8 cellular contexts compared by ENCODE assay signal in the genomic region with DNA sequence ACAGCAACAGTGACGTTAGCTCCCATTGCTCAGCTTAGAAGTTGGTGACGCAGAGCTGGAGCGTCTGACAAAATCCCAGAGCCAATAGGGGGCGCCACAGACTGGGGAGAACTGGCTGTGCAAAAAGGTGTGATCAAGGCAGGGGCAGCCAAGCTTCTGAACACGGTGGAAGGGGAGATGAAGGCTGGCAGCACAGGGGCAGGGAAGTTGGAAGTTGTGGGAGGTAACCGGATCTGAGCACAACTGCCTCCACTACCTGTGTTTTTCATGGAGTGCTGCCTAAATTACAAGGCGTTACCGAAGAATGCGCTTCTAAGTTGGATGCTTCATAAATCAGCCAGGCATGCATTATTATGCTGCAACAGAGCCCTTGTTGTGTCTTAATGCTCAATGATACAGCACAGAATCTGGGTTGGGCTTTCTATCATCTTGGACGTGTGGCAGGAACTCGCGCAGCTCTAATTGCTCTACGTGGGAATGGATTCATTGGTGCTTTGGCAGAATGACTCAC.
DNase-seq lines count a peak whose midpoint lies in the region; ATAC-seq and TF ChIP-seq lines count a peak whose summit lies in the region.

No MANE protein-coding gene starts in this region.

- BruUV-seq in Calu3 (replicated peaks; lab: Mats Ljungman, UMichigan): no TSS peak

- H3K27me3 Mint-ChIP-seq in Calu3 (ENCODE audit: unreplicated experiment): no peaks in the 10 kb centered on the region

- H3K4me1 Mint-ChIP-seq in Calu3 (ENCODE audit: low read depth, unreplicated experiment): no peaks in the 10 kb centered on the region

- H3K9me3 ChIP-seq in psoas muscle: no peaks in the 10 kb centered on the region

- H3K4me1 ChIP-seq in psoas muscle: no peaks in the 10 kb centered on the region

- ATAC-seq in GM21515 (IDR thresholded peaks at IDR 0.05; ENCODE audit: unreplicated experiment) (no peak), HG02973 (IDR thresholded peaks at IDR 0.05; ENCODE audit: unreplicated experiment) (no peak), psoas muscle (no peak)

- CTCF ChIA-PET in Calu3 (lab: Charles Lee): no interaction called here

- intact Hi-C loops in Calu3 (cut with micrococcal nuclease; ENCODE audit: unreplicated experiment) (no loop called here), psoas muscle (cut with DNase I) (no loop called here)

- DNase-seq in Calu3 (peak; percentile 40), HK-2 (ENCODE audit: unreplicated experiment) (peak; percentile 49), UCSD-AML1 (lab: John Stamatoyannopoulos, UW; ENCODE audit: unreplicated experiment) (peak; percentile 72), iPS-NIHi11 (ENCODE audit: low spot score) (peak; percentile 70), hepatic stellate cell (ENCODE audit: low spot score) (no peak), psoas muscle (no peak)

- 66 to 75% (median 67%) methylated on average over 13 of the region's 13 CpGs for WGBS in psoas muscle, 3 donors

- H3K9me3 Mint-ChIP-seq in Calu3 (ENCODE audit: low read depth, unreplicated experiment): no peaks in the 10 kb centered on the region

- TF ChIP-seq CTCF in Calu3 (IDR thresholded peaks at IDR 0.05; ENCODE audit: unreplicated experiment) (peak; percentile 31), psoas muscle (IDR thresholded peaks at IDR 0.05) (no peak)

- no peaks in the 10 kb centered on the region for H3K36me3 ChIP-seq in psoas muscle (ENCODE audit: insufficient read depth in 1 of 2, low read depth in 1 of 2)

- H3K27ac Mint-ChIP-seq in Calu3 (ENCODE audit: unreplicated experiment): no peak overlapping the region

- H3K27me3 ChIP-seq in psoas muscle (ENCODE audit: insufficient read depth in 3 of 3, low read length in 2 of 3): no peaks in the 10 kb centered on the region

- no peaks in the 10 kb centered on the region for H3K36me3 Mint-ChIP-seq in Calu3 (ENCODE audit: insufficient read depth, unreplicated experiment)

- H3K4me3 Mint-ChIP-seq in Calu3 (ENCODE audit: low read depth, unreplicated experiment): no peak overlapping the region

- no peak overlapping the region for H3K27ac ChIP-seq in psoas muscle

- H3K4me3 ChIP-seq in psoas muscle: no peak overlapping the region

Comparison
In these comparisons a context has a peak if more than half of its experiments do, and no peak if none do; other contexts are left out.
1. DNase-seq: peak in Calu3 (single experiment), HK-2 (single experiment), UCSD-AML1 (single experiment) and iPS-NIHi11 (single experiment); none in hepatic stellate cell (single experiment) and psoas muscle (0 of 2).